In the genomic region with DNA sequence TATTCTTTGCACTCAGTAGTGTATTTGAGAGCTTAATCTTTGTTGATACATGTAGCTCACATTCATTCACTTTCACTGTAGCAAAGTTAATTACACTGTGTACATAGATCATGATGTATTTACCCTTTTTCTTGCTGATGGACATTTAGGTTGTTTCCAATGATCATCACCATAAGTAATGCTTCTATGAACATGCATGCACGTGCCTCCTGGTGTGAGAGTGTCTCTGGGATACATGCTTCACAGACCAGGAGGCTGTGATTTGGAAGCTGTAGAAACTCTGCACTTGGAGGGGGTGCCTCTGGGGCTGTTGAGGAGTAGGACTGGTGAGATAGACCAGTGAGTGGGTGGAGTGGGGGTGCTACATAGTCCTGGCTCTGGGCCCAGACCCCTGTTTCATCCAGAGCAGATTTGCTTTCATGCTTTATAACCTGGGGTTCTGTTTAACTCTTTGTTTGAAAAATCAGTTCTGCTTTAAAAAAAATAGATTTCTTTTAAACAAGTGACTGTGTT, we compare ENCODE assay signal across 2 cellular contexts.
TF ChIP-seq lines count a peak whose summit lies in the region.

No MANE protein-coding gene starts in this region.

TF ChIP-seq in A549, 52 proteins besides CTCF, POLR2A, EP300 and RAD21:
- no peak for TF ChIP-seq NPAS2 (CRISPR knock-in tag; IDR thresholded peaks at IDR 0.05; ENCODE audit: borderline replicate concordance)
- no peak for TF ChIP-seq FOXS1 (CRISPR knock-in tag; IDR thresholded peaks at IDR 0.05)
- TF ChIP-seq, protein P1, sequence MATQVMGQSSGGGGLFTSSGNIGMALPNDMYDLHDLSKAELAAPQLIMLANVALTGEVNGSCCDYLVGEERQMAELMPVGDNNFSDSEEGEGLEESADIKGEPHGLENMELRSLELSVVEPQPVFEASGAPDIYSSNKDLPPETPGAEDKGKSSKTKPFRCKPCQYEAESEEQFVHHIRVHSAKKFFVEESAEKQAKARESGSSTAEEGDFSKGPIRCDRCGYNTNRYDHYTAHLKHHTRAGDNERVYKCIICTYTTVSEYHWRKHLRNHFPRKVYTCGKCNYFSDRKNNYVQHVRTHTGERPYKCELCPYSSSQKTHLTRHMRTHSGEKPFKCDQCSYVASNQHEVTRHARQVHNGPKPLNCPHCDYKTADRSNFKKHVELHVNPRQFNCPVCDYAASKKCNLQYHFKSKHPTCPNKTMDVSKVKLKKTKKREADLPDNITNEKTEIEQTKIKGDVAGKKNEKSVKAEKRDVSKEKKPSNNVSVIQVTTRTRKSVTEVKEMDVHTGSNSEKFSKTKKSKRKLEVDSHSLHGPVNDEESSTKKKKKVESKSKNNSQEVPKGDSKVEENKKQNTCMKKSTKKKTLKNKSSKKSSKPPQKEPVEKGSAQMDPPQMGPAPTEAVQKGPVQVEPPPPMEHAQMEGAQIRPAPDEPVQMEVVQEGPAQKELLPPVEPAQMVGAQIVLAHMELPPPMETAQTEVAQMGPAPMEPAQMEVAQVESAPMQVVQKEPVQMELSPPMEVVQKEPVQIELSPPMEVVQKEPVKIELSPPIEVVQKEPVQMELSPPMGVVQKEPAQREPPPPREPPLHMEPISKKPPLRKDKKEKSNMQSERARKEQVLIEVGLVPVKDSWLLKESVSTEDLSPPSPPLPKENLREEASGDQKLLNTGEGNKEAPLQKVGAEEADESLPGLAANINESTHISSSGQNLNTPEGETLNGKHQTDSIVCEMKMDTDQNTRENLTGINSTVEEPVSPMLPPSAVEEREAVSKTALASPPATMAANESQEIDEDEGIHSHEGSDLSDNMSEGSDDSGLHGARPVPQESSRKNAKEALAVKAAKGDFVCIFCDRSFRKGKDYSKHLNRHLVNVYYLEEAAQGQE (IDR thresholded peaks at IDR 0.05), result no peak

TF ChIP-seq in GM12878, 131 proteins besides CTCF, POLR2A, EP300 and RAD21:
- TF ChIP-seq BHLHE40 (IDR thresholded peaks at IDR 0.05; ENCODE audit: borderline replicate concordance in 1 of 2, low read depth in 2 of 2, low read length in 1 of 2) (peak; percentile 33 to 70; a peak in 2 of 4 replicates), MEF2B (IDR thresholded peaks at IDR 0.05; ENCODE audit: partially characterized antibody, poor library complexity, severe bottlenecking) (no peak), NR2C2 (IDR thresholded peaks at IDR 0.05; ENCODE audit: borderline replicate concordance, control insufficient read depth, insufficient read length, low read depth) (no peak), TCF3 (IDR thresholded peaks at IDR 0.05; ENCODE audit: borderline replicate concordance, insufficient read depth, low read depth, low read length) (no peak)
- TF ChIP-seq, protein P2, sequence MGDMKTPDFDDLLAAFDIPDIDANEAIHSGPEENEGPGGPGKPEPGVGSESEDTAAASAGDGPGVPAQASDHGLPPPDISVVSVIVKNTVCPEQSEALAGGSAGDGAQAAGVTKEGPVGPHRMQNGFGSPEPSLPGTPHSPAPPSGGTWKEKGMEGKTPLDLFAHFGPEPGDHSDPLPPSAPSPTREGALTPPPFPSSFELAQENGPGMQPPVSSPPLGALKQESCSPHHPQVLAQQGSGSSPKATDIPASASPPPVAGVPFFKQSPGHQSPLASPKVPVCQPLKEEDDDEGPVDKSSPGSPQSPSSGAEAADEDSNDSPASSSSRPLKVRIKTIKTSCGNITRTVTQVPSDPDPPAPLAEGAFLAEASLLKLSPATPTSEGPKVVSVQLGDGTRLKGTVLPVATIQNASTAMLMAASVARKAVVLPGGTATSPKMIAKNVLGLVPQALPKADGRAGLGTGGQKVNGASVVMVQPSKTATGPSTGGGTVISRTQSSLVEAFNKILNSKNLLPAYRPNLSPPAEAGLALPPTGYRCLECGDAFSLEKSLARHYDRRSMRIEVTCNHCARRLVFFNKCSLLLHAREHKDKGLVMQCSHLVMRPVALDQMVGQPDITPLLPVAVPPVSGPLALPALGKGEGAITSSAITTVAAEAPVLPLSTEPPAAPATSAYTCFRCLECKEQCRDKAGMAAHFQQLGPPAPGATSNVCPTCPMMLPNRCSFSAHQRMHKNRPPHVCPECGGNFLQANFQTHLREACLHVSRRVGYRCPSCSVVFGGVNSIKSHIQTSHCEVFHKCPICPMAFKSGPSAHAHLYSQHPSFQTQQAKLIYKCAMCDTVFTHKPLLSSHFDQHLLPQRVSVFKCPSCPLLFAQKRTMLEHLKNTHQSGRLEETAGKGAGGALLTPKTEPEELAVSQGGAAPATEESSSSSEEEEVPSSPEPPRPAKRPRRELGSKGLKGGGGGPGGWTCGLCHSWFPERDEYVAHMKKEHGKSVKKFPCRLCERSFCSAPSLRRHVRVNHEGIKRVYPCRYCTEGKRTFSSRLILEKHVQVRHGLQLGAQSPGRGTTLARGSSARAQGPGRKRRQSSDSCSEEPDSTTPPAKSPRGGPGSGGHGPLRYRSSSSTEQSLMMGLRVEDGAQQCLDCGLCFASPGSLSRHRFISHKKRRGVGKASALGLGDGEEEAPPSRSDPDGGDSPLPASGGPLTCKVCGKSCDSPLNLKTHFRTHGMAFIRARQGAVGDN (IDR thresholded peaks at IDR 0.05), result no peak
